Comparison of ENCODE assay signal across 7 cellular contexts in genomic region chr7:105009667-105010537, GRCh38. TPM values are rescaled to one million over a fixed set of nuclear protein-coding genes. Genes with fewer than 3 reads are reported as not detected.
A peak's percentile ranks its signal among the peaks of the same experiment; 100 is the strongest.
DNase-seq lines count a peak whose midpoint lies in the region; ATAC-seq lines count a peak whose summit lies in the region.

No MANE protein-coding gene starts in this region.

- no peak overlapping the region for H3K27ac ChIP-seq in HUES64 (ENCODE audit: low read depth, low read length)
- H3K27ac ChIP-seq in stomach smooth muscle (ENCODE audit: low read length) = peak overlapping the region; percentile 100

- H3K4me3 ChIP-seq in HUES64 (ENCODE audit: low read length) (peak overlapping the region; percentile 95), stomach smooth muscle (ENCODE audit: low read length in 2 of 2) (peak overlapping the region; percentile 83 to 99)

- no peak for DNase-seq in activated naive CD8-positive, alpha-beta T cell treated with anti-CD3 and anti-CD28 coated beads, Interleukin-2, amount 10 ng/mL, durations not matched to agents 7 days and 5 days
- DNase-seq in inferior parietal cortex (ENCODE audit: extremely low spot score) = peak; percentile 28
- DNase-seq in T1000 (lab: John Stamatoyannopoulos, UW) = no peak
- DNase-seq in midbrain (lab: John Stamatoyannopoulos, UW) = no peak
- DNase-seq in effector CD4-positive, alpha-beta T cell = no peak

- ATAC-seq in activated naive CD8-positive, alpha-beta T cell treated with anti-CD3 and anti-CD28 coated beads, Interleukin-2, amount 10 ng/mL, durations not matched to agents 7 days and 5 days (ENCODE audit: low read depth) = no peak

- peak overlapping the region; percentile 100 for H3K9ac ChIP-seq in HUES64 (ENCODE audit: low read depth, low read length)
- H3K9ac ChIP-seq in stomach smooth muscle (ENCODE audit: low read length in 2 of 2) = peak overlapping the region; percentile 98 to 100

- H3K36me3 Mint-ChIP-seq in activated naive CD8-positive, alpha-beta T cell treated with anti-CD3 and anti-CD28 coated beads, Interleukin-2, amount 10 ng/mL, durations not matched to agents 7 days and 5 days = peaks cover 39% of the 10 kb centered on the region

- 66% methylated on average over 6 of the region's 9 CpGs for WGBS in HUES64

- H3K36me3 ChIP-seq in HUES64 (ENCODE audit: insufficient read depth, low read length) = peaks cover 34% of the 10 kb centered on the region
- H3K36me3 ChIP-seq in stomach smooth muscle (ENCODE audit: control insufficient read depth in 2 of 2, insufficient read depth in 2 of 2, low read length in 2 of 2) = no peaks in the 10 kb centered on the region

- peaks cover 36% of the 10 kb centered on the region for H3K4me1 Mint-ChIP-seq in activated naive CD8-positive, alpha-beta T cell treated with anti-CD3 and anti-CD28 coated beads, Interleukin-2, amount 10 ng/mL, durations not matched to agents 7 days and 5 days

- H3K4me1 ChIP-seq in HUES64 (ENCODE audit: insufficient read depth, low read length) = peaks cover 20% of the 10 kb centered on the region
- peaks cover 25% of the 10 kb centered on the region for H3K4me1 ChIP-seq in stomach smooth muscle (ENCODE audit: control insufficient read depth, insufficient read depth, low read length)

- no peaks in the 10 kb centered on the region for H3K9me3 Mint-ChIP-seq in activated naive CD8-positive, alpha-beta T cell treated with anti-CD3 and anti-CD28 coated beads, Interleukin-2, amount 10 ng/mL, durations not matched to agents 7 days and 5 days

- POLR2A ChIA-PET in activated naive CD8-positive, alpha-beta T cell treated with anti-CD3 and anti-CD28 coated beads, Interleukin-2, amount 10 ng/mL, durations not matched to agents 7 days and 5 days (lab: Charles Lee) = interaction anchor here (0.7 to 10.6 kb wide), 4 partner anchors 8 to 66 kb away, joined by 3 to 213 read pairs (median 74); no protein-coding TSS in a partner anchor

- H3K27ac Mint-ChIP-seq in activated naive CD8-positive, alpha-beta T cell treated with anti-CD3 and anti-CD28 coated beads, Interleukin-2, amount 10 ng/mL, durations not matched to agents 7 days and 5 days = peak overlapping the region; percentile 100

- H3K9me3 ChIP-seq in HUES64 (ENCODE audit: insufficient read depth, low read depth, low read length) (no peaks in the 10 kb centered on the region), stomach smooth muscle (ENCODE audit: control insufficient read depth in 2 of 2, low read length in 2 of 2) (no peaks in the 10 kb centered on the region)

- H3K27me3 ChIP-seq in HUES64 (ENCODE audit: insufficient read depth, low read length) (no peaks in the 10 kb centered on the region), stomach smooth muscle (ENCODE audit: control insufficient read depth in 1 of 2, insufficient read depth in 2 of 2, low read length in 2 of 2) (no peaks in the 10 kb centered on the region)

- peak overlapping the region; percentile 94 for H3K4me3 Mint-ChIP-seq in activated naive CD8-positive, alpha-beta T cell treated with anti-CD3 and anti-CD28 coated beads, Interleukin-2, amount 10 ng/mL, durations not matched to agents 7 days and 5 days

- no peaks in the 10 kb centered on the region for H3K27me3 Mint-ChIP-seq in activated naive CD8-positive, alpha-beta T cell treated with anti-CD3 and anti-CD28 coated beads, Interleukin-2, amount 10 ng/mL, durations not matched to agents 7 days and 5 days

RNA-seq across cellular contexts. Expression of gene KMT2E, which starts 4.1 kb away (rescaled TPM):
- 26.6 TPM for polyA plus RNA-seq in HUES64 (2013, experiment 1 of 2)
- polyA plus RNA-seq in HUES64 (2013, experiment 2 of 2) = 35.1 TPM
- 100 to 1,000 TPM; 141 to 145 TPM for total RNA-seq in activated naive CD8-positive, alpha-beta T cell treated with anti-CD3 and anti-CD28 coated beads, Interleukin-2, amount 10 ng/mL, durations not matched to agents 7 days and 5 days
